ENCODE assay signal across 14 cellular contexts in genomic region chr16:471353-472198, GRCh38. TPM values are rescaled to one million over a fixed set of nuclear protein-coding genes. Genes with fewer than 3 reads are reported as not detected.
DNase-seq lines count a peak whose midpoint lies in the region; ATAC-seq, FAIRE-seq and TF ChIP-seq lines count a peak whose summit lies in the region.
"Had no signal": no experiment of that assay in that cellular context is flagged by ENCODE, and none has a peak within 500 bp of the region (broad histone marks: within the 10 kb centered on the region; RNA-seq: fewer than 3 reads in every experiment).

No MANE protein-coding gene starts in this region.

- CTCF ChIA-PET in HepG2 (lab: Yijun Ruan, JAX; ENCODE audit: low intra/inter-chr PET ratio, low total read pairs), result no interaction called here

- H2AFZ ChIP-seq in HepG2 (ENCODE audit: low read length), result no peak overlapping the region

- ATAC-seq in HepG2, result no peak
- ATAC-seq in right lobe of liver, result no peak
- ATAC-seq in GM19351 (IDR thresholded peaks at IDR 0.05; ENCODE audit: unreplicated experiment), result no peak
- no peak for ATAC-seq in stimulated activated naive B cell treated with anti-CD40 and anti-IgM and Interleukin-4, amounts not matched to agents 10 μg/mL and 1 μg/mL and 100 μg/mL, for 72 hours (replicated peaks)
- no peak for ATAC-seq in left lobe of liver
- no peak for ATAC-seq in HG03460 (IDR thresholded peaks at IDR 0.05; ENCODE audit: unreplicated experiment)
- ATAC-seq: activated naive CD8-positive, alpha-beta T cell treated with anti-CD3 and anti-CD28 coated beads, Interleukin-2, amount 50 U/mL, for 24 hours had no signal

- H3K79me2 ChIP-seq in HepG2 (ENCODE audit: insufficient read depth, low read length), result peaks cover 21% of the 10 kb centered on the region

- H3K36me3 ChIP-seq in HepG2 (replicated peaks in 1 of 2; ENCODE audit: control insufficient read depth in 1 of 2, insufficient read depth in 2 of 2, low read length in 2 of 2), result peaks cover 3 to 20% of the 10 kb centered on the region in 2 experiments; a peak in 4 of 5 replicates
- H3K36me3 ChIP-seq in right lobe of liver, result no peaks in the 10 kb centered on the region
- H3K36me3 ChIP-seq: suprapubic skin had no signal

- TF ChIP-seq CTCF in HepG2 (CRISPR knock-in tag; IDR thresholded peaks at IDR 0.05) (no peak), right lobe of liver (IDR thresholded peaks at IDR 0.05) (no peak)

- TF ChIP-seq RAD21 in HepG2 (CRISPR knock-in tag; IDR thresholded peaks at IDR 0.05), result no peak

- no peak overlapping the region for H3K4me3 Mint-ChIP-seq in stimulated activated naive B cell treated with anti-CD40 and anti-IgM and Interleukin-4, amounts not matched to agents 10 μg/mL and 1 μg/mL and 100 μg/mL, for 72 hours
- H3K4me3 Mint-ChIP-seq: activated naive CD8-positive, alpha-beta T cell treated with anti-CD3 and anti-CD28 coated beads, Interleukin-2, amount 50 U/mL, for 24 hours; B cell; IgD-negative memory B cell had no signal

- FAIRE-seq in HepG2 (lab: Jason Lieb, UNC), result no peak

- H3K9me3 ChIP-seq in HepG2 (ENCODE audit: low read length), result no peaks in the 10 kb centered on the region
- no peaks in the 10 kb centered on the region for H3K9me3 ChIP-seq in right lobe of liver
- H3K9me3 ChIP-seq: suprapubic skin had no signal

- H3K27me3 ChIP-seq in HepG2 (ENCODE audit: control insufficient read depth in 1 of 2, insufficient read depth in 2 of 2, low read length in 2 of 2) (no peaks in the 10 kb centered on the region), right lobe of liver (no peaks in the 10 kb centered on the region)
- H3K27me3 ChIP-seq: suprapubic skin had no signal

- H3K4me3 ChIP-seq in HepG2 (replicated peaks in 1 of 3; ENCODE audit: insufficient read depth in 1 of 3, low read depth in 2 of 3, low read length in 3 of 3), result no peak overlapping the region
- no peak overlapping the region for H3K4me3 ChIP-seq in right lobe of liver
- H3K4me3 ChIP-seq: suprapubic skin had no signal

- H3K27me3 Mint-ChIP-seq in stimulated activated naive B cell treated with anti-CD40 and anti-IgM and Interleukin-4, amounts not matched to agents 10 μg/mL and 1 μg/mL and 100 μg/mL, for 72 hours, result no peaks in the 10 kb centered on the region
- H3K27me3 Mint-ChIP-seq: activated naive CD8-positive, alpha-beta T cell treated with anti-CD3 and anti-CD28 coated beads, Interleukin-2, amount 50 U/mL, for 24 hours; B cell; IgD-negative memory B cell had no signal

- intact Hi-C loops in HepG2 (cut with micrococcal nuclease; ENCODE audit: unreplicated experiment) (no loop called here), right lobe of liver (cut with DNase I) (no loop called here)

- H3K4me1 Mint-ChIP-seq in stimulated activated naive B cell treated with anti-CD40 and anti-IgM and Interleukin-4, amounts not matched to agents 10 μg/mL and 1 μg/mL and 100 μg/mL, for 72 hours, result peaks cover 5 to 7% of the 10 kb centered on the region in 2 donors
- H3K4me1 Mint-ChIP-seq: B cell had no signal

- H3K4me2 ChIP-seq in HepG2 (ENCODE audit: low read depth, low read length), result no peak overlapping the region

- peaks cover 29% of the 10 kb centered on the region for H3K4me1 ChIP-seq in HepG2 (ENCODE audit: insufficient read depth, low read length)
- no peaks in the 10 kb centered on the region for H3K4me1 ChIP-seq in right lobe of liver

- BruUV-seq in HepG2 (replicated peaks; lab: Mats Ljungman, UMichigan), result no TSS peak

- no peak overlapping the region for H3K27ac ChIP-seq in HepG2 (ENCODE audit: extremely low read length, insufficient read depth, low read length)
- H3K27ac ChIP-seq in right lobe of liver, result no peak overlapping the region
- H3K27ac ChIP-seq: suprapubic skin had no signal

- POLR2A ChIA-PET in HepG2 (lab: Yijun Ruan, JAX), result no interaction called here

- peaks cover 2% of the 10 kb centered on the region; the same call in 1 of the 2 replicates for H4K20me1 ChIP-seq in HepG2 (ENCODE audit: insufficient read depth, low read length)

- no peak overlapping the region for H3K27ac Mint-ChIP-seq in stimulated activated naive B cell treated with anti-CD40 and anti-IgM and Interleukin-4, amounts not matched to agents 10 μg/mL and 1 μg/mL and 100 μg/mL, for 72 hours
- H3K27ac Mint-ChIP-seq: activated naive CD8-positive, alpha-beta T cell treated with anti-CD3 and anti-CD28 coated beads, Interleukin-2, amount 50 U/mL, for 24 hours; B cell; IgD-negative memory B cell had no signal

- H3K9ac ChIP-seq in HepG2 (ENCODE audit: insufficient read depth, low read depth, low read length), result no peak overlapping the region

- no peak for TF ChIP-seq POLR2A in HepG2 (IDR thresholded peaks at IDR 0.05; ENCODE audit: insufficient read depth in 1 of 2, low read depth in 2 of 2, low read length in 2 of 2)
- no peak for TF ChIP-seq POLR2A in right lobe of liver (IDR thresholded peaks at IDR 0.05)

- peaks cover 0 to 1% of the 10 kb centered on the region in 2 donors for H3K9me3 Mint-ChIP-seq in stimulated activated naive B cell treated with anti-CD40 and anti-IgM and Interleukin-4, amounts not matched to agents 10 μg/mL and 1 μg/mL and 100 μg/mL, for 72 hours
- H3K9me3 Mint-ChIP-seq: activated naive CD8-positive, alpha-beta T cell treated with anti-CD3 and anti-CD28 coated beads, Interleukin-2, amount 50 U/mL, for 24 hours; IgD-negative memory B cell had no signal

- WGBS in HepG2 (ENCODE audit: low lambda C conversion rate), result 96% methylated on average over 19 of the region's 32 CpGs
- WGBS in right lobe of liver (ENCODE audit: insufficient coverage, low coverage, low lambda C conversion rate, missing lambda C conversion rate), result 94% methylated on average over 6 of the region's 32 CpGs

- no peak for TF ChIP-seq EP300 in HepG2 (IDR thresholded peaks at IDR 0.05; ENCODE audit: low read depth in 2 of 2, low read length in 2 of 2)
- TF ChIP-seq EP300 in HepG2 (CRISPR knock-in tag; IDR thresholded peaks at IDR 0.05; ENCODE audit: borderline replicate concordance), result no peak

- no peak for DNase-seq in HepG2 (ENCODE audit: low spot score)
- no peak for DNase-seq in right lobe of liver
- peak; percentile 73 for DNase-seq in ecto neural progenitor cell (ENCODE audit: low spot score)
- DNase-seq in kidney tubule cell (ENCODE audit: low spot score), result peak; percentile 92
- DNase-seq in stimulated activated naive B cell treated with anti-CD40 and anti-IgM and Interleukin-4, amounts not matched to agents 10 μg/mL and 1 μg/mL and 100 μg/mL, for 72 hours, result no peak
- DNase-seq in left lobe of liver (ENCODE audit: low spot score), result no peak
- DNase-seq: activated naive CD8-positive, alpha-beta T cell treated with anti-CD3 and anti-CD28 coated beads, Interleukin-2, amount 50 U/mL, for 24 hours; GOT3; NCI-H748 treated with DMSO at 0.1 percent for 48 hours had no signal

- peaks cover 24 to 41% of the 10 kb centered on the region in 2 donors for H3K36me3 Mint-ChIP-seq in stimulated activated naive B cell treated with anti-CD40 and anti-IgM and Interleukin-4, amounts not matched to agents 10 μg/mL and 1 μg/mL and 100 μg/mL, for 72 hours

- in situ Hi-C loops in HepG2 (cut with HindIII; ENCODE audit: extremely low pct_ligation_motif_present, low pct_unique_long_range_greater_than_20kb), result no loop called here

RNA-seq across cellular contexts. Expression of gene RAB11FIP3, which starts 46.1 kb away (rescaled TPM):
- total RNA-seq in HepG2 (2016; rRNA removed; fragmentation: Illumina TruSeq; extraction: Trizol) (48.4 and 57.6 TPM in 2 replicates), right lobe of liver (10 to 100 TPM; 19.5 to 38.3 (median 25.5) TPM), left lobe of liver (24.1 TPM)
- total RNA-seq in HepG2 (2016; cell fraction: cytosol; rRNA removed; fragmentation: Illumina TruSeq; extraction: Trizol; ENCODE audit: low read depth), result 25.8 and 30.3 TPM in 2 replicates
- 44.0 and 58.9 TPM in 2 replicates for total RNA-seq in HepG2 (2016; cell fraction: insoluble cytoplasmic fraction; rRNA removed; fragmentation: Illumina TruSeq; extraction: Trizol)
- total RNA-seq in HepG2 (2016; cell fraction: membrane; rRNA removed; fragmentation: Illumina TruSeq; extraction: Trizol), result 40.2 and 41.5 TPM in 2 replicates
- total RNA-seq in HepG2 (2016; cell fraction: nucleus; rRNA removed; fragmentation: Illumina TruSeq; extraction: Trizol), result 59.9 and 60.1 TPM in 2 replicates
- 34.3 and 42.9 TPM in 2 replicates for polyA plus RNA-seq in HepG2 (2011; rRNA removed)
- polyA plus RNA-seq in HepG2 (2011; cell fraction: cytosol; rRNA removed), result 24.6 and 38.1 TPM in 2 replicates
- 166 and 200 TPM in 2 replicates for polyA plus RNA-seq in HepG2 (2011; cell fraction: nucleus; rRNA removed)
- polyA plus RNA-seq in HepG2 (2012), result 45.3 and 46.5 TPM in 2 replicates
- 17.9 and 19.2 TPM in 2 replicates for polyA plus RNA-seq in HepG2 (2016; cell fraction: cytosol; fragmentation: Illumina TruSeq; extraction: Trizol; ENCODE audit: low read depth)
- 44.6 and 51.8 TPM in 2 replicates for polyA plus RNA-seq in HepG2 (2016; cell fraction: insoluble cytoplasmic fraction; fragmentation: Illumina TruSeq; extraction: Trizol; ENCODE audit: low read depth)
- polyA plus RNA-seq in HepG2 (2016; cell fraction: membrane; fragmentation: Illumina TruSeq; extraction: Trizol; ENCODE audit: low read depth), result 28.0 and 28.9 TPM in 2 replicates
- 144 and 150 TPM in 2 replicates for polyA plus RNA-seq in HepG2 (2016; cell fraction: nucleus; fragmentation: Illumina TruSeq; extraction: Trizol; ENCODE audit: insufficient read depth, low read depth)
- polyA minus RNA-seq in HepG2 (2011; rRNA and poly(A)+ RNA removed; ENCODE audit: low replicate concordance), result 9.5 and 51.6 TPM in 2 replicates
- polyA minus RNA-seq in HepG2 (2011; cell fraction: cytosol; rRNA and poly(A)+ RNA removed), result 18.2 and 21.5 TPM in 2 replicates
- polyA minus RNA-seq in HepG2 (2011; cell fraction: nucleus; rRNA and poly(A)+ RNA removed), result 58.2 and 72.2 TPM in 2 replicates

RNA-seq across cellular contexts. Expression of gene CAPN15, which starts 55.9 kb away (rescaled TPM):
- total RNA-seq in HepG2 (2016; rRNA removed; fragmentation: Illumina TruSeq; extraction: Trizol), result 15.0 and 24.5 TPM in 2 replicates
- 4.2 and 4.4 TPM in 2 replicates for total RNA-seq in HepG2 (2016; cell fraction: cytosol; rRNA removed; fragmentation: Illumina TruSeq; extraction: Trizol; ENCODE audit: low read depth)
- 12.6 and 24.1 TPM in 2 replicates for total RNA-seq in HepG2 (2016; cell fraction: insoluble cytoplasmic fraction; rRNA removed; fragmentation: Illumina TruSeq; extraction: Trizol)
- 16.3 and 16.4 TPM in 2 replicates for total RNA-seq in HepG2 (2016; cell fraction: membrane; rRNA removed; fragmentation: Illumina TruSeq; extraction: Trizol)
- total RNA-seq in HepG2 (2016; cell fraction: nucleus; rRNA removed; fragmentation: Illumina TruSeq; extraction: Trizol), result 14.9 and 20.4 TPM in 2 replicates
- polyA plus RNA-seq in HepG2 (2011; rRNA removed), result 14.9 and 22.2 TPM in 2 replicates
- 11.3 and 22.6 TPM in 2 replicates for polyA plus RNA-seq in HepG2 (2011; cell fraction: cytosol; rRNA removed)
- polyA plus RNA-seq in HepG2 (2011; cell fraction: nucleus; rRNA removed), result 103 and 145 TPM in 2 replicates
- 17.6 and 19.5 TPM in 2 replicates for polyA plus RNA-seq in HepG2 (2012)
- 5.8 and 6.0 TPM in 2 replicates for polyA plus RNA-seq in HepG2 (2016; cell fraction: cytosol; fragmentation: Illumina TruSeq; extraction: Trizol; ENCODE audit: low read depth)
- 20.7 and 26.7 TPM in 2 replicates for polyA plus RNA-seq in HepG2 (2016; cell fraction: insoluble cytoplasmic fraction; fragmentation: Illumina TruSeq; extraction: Trizol; ENCODE audit: low read depth)
- polyA plus RNA-seq in HepG2 (2016; cell fraction: membrane; fragmentation: Illumina TruSeq; extraction: Trizol; ENCODE audit: low read depth), result 16.3 and 19.3 TPM in 2 replicates
- polyA plus RNA-seq in HepG2 (2016; cell fraction: nucleus; fragmentation: Illumina TruSeq; extraction: Trizol; ENCODE audit: insufficient read depth, low read depth), result 67.7 and 68.0 TPM in 2 replicates
- polyA minus RNA-seq in HepG2 (2011; rRNA and poly(A)+ RNA removed; ENCODE audit: low replicate concordance), result 22.1 and 60.1 TPM in 2 replicates
- 39.5 and 41.1 TPM in 2 replicates for polyA minus RNA-seq in HepG2 (2011; cell fraction: cytosol; rRNA and poly(A)+ RNA removed)
- polyA minus RNA-seq in HepG2 (2011; cell fraction: nucleus; rRNA and poly(A)+ RNA removed), result 16.0 and 18.4 TPM in 2 replicates
- total RNA-seq in right lobe of liver, result 10 to 100 TPM; 17.3 to 34.3 (median 23.3) TPM
- 31.6 TPM for total RNA-seq in left lobe of liver

Comparison
In these comparisons a context has a peak if more than half of its experiments do, and no peak if none do; other contexts are left out.
1. DNase-seq: peak in ecto neural progenitor cell (single experiment) and kidney tubule cell (single experiment); none in HepG2 (single experiment), right lobe of liver (0 of 3), stimulated activated naive B cell treated with anti-CD40 and anti-IgM and Interleukin-4, amounts not matched to agents 10 μg/mL and 1 μg/mL and 100 μg/mL, for 72 hours (single experiment) and left lobe of liver (single experiment).